ENCODE assay signal across 19 cellular contexts in genomic region chr22:30183271-30183670, GRCh38.
A peak's percentile ranks its signal among the peaks of the same experiment; 100 is the strongest.
DNase-seq lines count a peak whose midpoint lies in the region; ATAC-seq and TF ChIP-seq lines count a peak whose summit lies in the region.
"Had no signal": no experiment of that assay in that cellular context is flagged by ENCODE, and none has a peak within 500 bp of the region (broad histone marks: within the 10 kb centered on the region; RNA-seq: fewer than 3 reads in every experiment).

No MANE protein-coding gene starts in this region.

- H3K4me3 Mint-ChIP-seq in activated CD8-positive, alpha-beta memory T cell treated with anti-CD3 and anti-CD28 coated beads, Interleukin-2, amount 10 ng/mL, durations not matched to agents 7 days and 5 days = no peak overlapping the region
- H3K4me3 Mint-ChIP-seq in activated naive CD8-positive, alpha-beta T cell treated with anti-CD3 and anti-CD28 coated beads for 36 hours = peak overlapping the region; percentile 42
- H3K4me3 Mint-ChIP-seq in MCF 10A (ENCODE audit: unreplicated experiment) = no peak overlapping the region
- H3K4me3 Mint-ChIP-seq: HFFc6 had no signal

- CTCF ChIA-PET in activated CD8-positive, alpha-beta memory T cell treated with anti-CD3 and anti-CD28 coated beads, Interleukin-2, amount 10 ng/mL, durations not matched to agents 7 days and 5 days (lab: Charles Lee) = interaction anchor here (1.5 to 2.3 kb wide), 3 partner anchors 8 to 15 kb away, joined by 3 to 13 read pairs (median 10); no protein-coding TSS in a partner anchor
- CTCF ChIA-PET in MCF 10A (lab: Yijun Ruan, JAX) = interaction anchor here (0.6 kb wide), 1 partner anchor 302 kb away, joined by 3 read pairs; no protein-coding TSS in a partner anchor

- H3K36me3 ChIP-seq in SJCRH30 (no peaks in the 10 kb centered on the region), skeletal muscle satellite cell (ENCODE audit: insufficient read depth, low read length) (no peaks in the 10 kb centered on the region)
- H3K36me3 ChIP-seq: BE2C had no signal

- H3K27me3 ChIP-seq in SJCRH30 = no peaks in the 10 kb centered on the region
- no peaks in the 10 kb centered on the region for H3K27me3 ChIP-seq in skeletal muscle satellite cell (ENCODE audit: control insufficient read depth, insufficient read depth, low read length)
- H3K27me3 ChIP-seq: BE2C had no signal

- H3K4me1 ChIP-seq in SJCRH30 (peaks cover 35% of the 10 kb centered on the region), skeletal muscle satellite cell (ENCODE audit: control insufficient read depth, insufficient read depth, low read length) (peaks cover 20% of the 10 kb centered on the region)
- H3K4me1 ChIP-seq: BE2C had no signal

- no peak for TF ChIP-seq CTCF in MCF 10A (IDR thresholded peaks at IDR 0.05; ENCODE audit: unreplicated experiment)

- POLR2A ChIA-PET in MCF 10A (lab: Yijun Ruan, JAX) = interaction anchor here (1.3 kb wide), 2 partner anchors 12 to 38 kb away, joined by 3 to 4 read pairs; no protein-coding TSS in a partner anchor

- no peak overlapping the region for H3K4me2 ChIP-seq in skeletal muscle satellite cell (ENCODE audit: low read length)
- H3K4me2 ChIP-seq: A549 had no signal

- BruUV-seq in MCF 10A (replicated peaks; lab: Mats Ljungman, UMichigan) = no TSS peak

- intact Hi-C loops in MCF 10A (cut with micrococcal nuclease) = no loop called here

- peak overlapping the region; percentile 32 for H3K27ac ChIP-seq in SJCRH30

- H3K4me1 Mint-ChIP-seq in activated CD8-positive, alpha-beta memory T cell treated with anti-CD3 and anti-CD28 coated beads, Interleukin-2, amount 10 ng/mL, durations not matched to agents 7 days and 5 days = peaks cover 92% of the 10 kb centered on the region
- H3K4me1 Mint-ChIP-seq in activated naive CD8-positive, alpha-beta T cell treated with anti-CD3 and anti-CD28 coated beads for 36 hours = peaks cover 85% of the 10 kb centered on the region
- no peaks in the 10 kb centered on the region for H3K4me1 Mint-ChIP-seq in MCF 10A (ENCODE audit: insufficient read depth, unreplicated experiment)

- H3K27me3 Mint-ChIP-seq in activated CD8-positive, alpha-beta memory T cell treated with anti-CD3 and anti-CD28 coated beads, Interleukin-2, amount 10 ng/mL, durations not matched to agents 7 days and 5 days = no peaks in the 10 kb centered on the region
- no peaks in the 10 kb centered on the region for H3K27me3 Mint-ChIP-seq in activated naive CD8-positive, alpha-beta T cell treated with anti-CD3 and anti-CD28 coated beads for 36 hours
- H3K27me3 Mint-ChIP-seq in MCF 10A (ENCODE audit: insufficient read depth, unreplicated experiment) = no peaks in the 10 kb centered on the region

- no peak for DNase-seq in activated CD8-positive, alpha-beta memory T cell treated with anti-CD3 and anti-CD28 coated beads, Interleukin-2, amount 10 ng/mL, durations not matched to agents 7 days and 5 days
- DNase-seq in activated CD8-positive, alpha-beta memory T cell treated with anti-CD3 and anti-CD28 coated beads for 24 hours = no peak
- DNase-seq in SJCRH30 = no peak
- DNase-seq in activated naive CD8-positive, alpha-beta T cell treated with anti-CD3 and anti-CD28 coated beads for 36 hours = no peak
- DNase-seq in MCF 10A (ENCODE audit: unreplicated experiment) = no peak
- DNase-seq in NCI-H69 (lab: John Stamatoyannopoulos, UW) = no peak
- no peak for DNase-seq in activated gamma-delta T cell (lab: John Stamatoyannopoulos, UW)
- DNase-seq: activated CD4-positive, alpha-beta T cell treated with anti-CD3 and anti-CD28 coated beads, Interleukin-2, amount 50 U/mL, for 48 hours; BE2C; Caco-2; cerebellar nuclear complex; HFFc6; hippocampal formation; NCI-H2107; NCI-H524; stimulated activated CD4-positive, alpha-beta T cell treated with anti-CD3 and anti-CD28 coated beads, Interleukin-4, amount 100 ng/mL, for 24 hours had no signal

- no peaks in the 10 kb centered on the region for H3K9me3 Mint-ChIP-seq in activated CD8-positive, alpha-beta memory T cell treated with anti-CD3 and anti-CD28 coated beads, Interleukin-2, amount 10 ng/mL, durations not matched to agents 7 days and 5 days (ENCODE audit: low read depth)
- no peaks in the 10 kb centered on the region for H3K9me3 Mint-ChIP-seq in activated naive CD8-positive, alpha-beta T cell treated with anti-CD3 and anti-CD28 coated beads for 36 hours
- no peaks in the 10 kb centered on the region for H3K9me3 Mint-ChIP-seq in MCF 10A (ENCODE audit: unreplicated experiment)
- H3K9me3 Mint-ChIP-seq: HFFc6 had no signal

- H3K9me3 ChIP-seq in SJCRH30 (replicated peaks) (no peaks in the 10 kb centered on the region), skeletal muscle satellite cell (replicated peaks; ENCODE audit: low read length) (no peaks in the 10 kb centered on the region)
- H3K9me3 ChIP-seq: A549, BE2C, Caco-2 had no signal

- no peak overlapping the region for H3K4me3 ChIP-seq in SJCRH30
- H3K4me3 ChIP-seq in skeletal muscle satellite cell (ENCODE audit: low read length) = no peak overlapping the region
- H3K4me3 ChIP-seq: A549 had no signal

- peak overlapping the region; percentile 97 for H3K27ac Mint-ChIP-seq in activated CD8-positive, alpha-beta memory T cell treated with anti-CD3 and anti-CD28 coated beads, Interleukin-2, amount 10 ng/mL, durations not matched to agents 7 days and 5 days
- peak overlapping the region; percentile 96 for H3K27ac Mint-ChIP-seq in activated naive CD8-positive, alpha-beta T cell treated with anti-CD3 and anti-CD28 coated beads for 36 hours
- no peak overlapping the region for H3K27ac Mint-ChIP-seq in MCF 10A (ENCODE audit: low read depth, unreplicated experiment)
- H3K27ac Mint-ChIP-seq: HFFc6 had no signal

- H3K36me3 Mint-ChIP-seq in activated CD8-positive, alpha-beta memory T cell treated with anti-CD3 and anti-CD28 coated beads, Interleukin-2, amount 10 ng/mL, durations not matched to agents 7 days and 5 days = peaks cover 4% of the 10 kb centered on the region
- peaks cover 6% of the 10 kb centered on the region for H3K36me3 Mint-ChIP-seq in activated naive CD8-positive, alpha-beta T cell treated with anti-CD3 and anti-CD28 coated beads for 36 hours
- no peaks in the 10 kb centered on the region for H3K36me3 Mint-ChIP-seq in MCF 10A (ENCODE audit: insufficient read depth, unreplicated experiment)

- peak overlapping the region; percentile 30 for H3K9ac ChIP-seq in skeletal muscle satellite cell (ENCODE audit: low read depth, low read length)

- peak; percentile 9 for ATAC-seq in activated CD8-positive, alpha-beta memory T cell treated with anti-CD3 and anti-CD28 coated beads, Interleukin-2, amount 10 ng/mL, durations not matched to agents 7 days and 5 days
- ATAC-seq: A549, Right ventricle myocardium inferior had no signal
